In the genomic region with DNA sequence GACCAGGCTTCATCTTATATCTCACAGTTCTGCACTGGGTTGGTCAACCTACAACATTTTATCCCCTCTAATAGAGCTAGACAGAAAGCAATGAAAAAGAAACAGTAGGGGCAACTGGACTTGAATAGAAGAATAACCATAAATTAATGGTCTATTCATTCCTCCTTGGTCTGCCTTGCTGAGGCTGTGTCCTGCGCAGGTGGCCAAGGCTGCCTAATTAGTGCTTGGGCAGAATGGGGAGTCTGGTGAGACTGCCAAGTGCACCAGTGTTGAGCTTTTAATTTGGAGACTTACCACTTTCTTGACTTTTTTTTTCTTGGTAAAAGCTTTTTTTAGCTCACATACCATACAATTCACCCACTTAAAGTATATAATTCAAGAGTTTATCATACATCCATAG, we compare ENCODE assay signal across 24 cellular contexts. TPM values are rescaled to one million over a fixed set of nuclear protein-coding genes. Genes with fewer than 3 reads are reported as not detected.
"Had no signal": no experiment of that assay in that cellular context is flagged by ENCODE, and none has a peak within 500 bp of the region (broad histone marks: within the 10 kb centered on the region; RNA-seq: fewer than 3 reads in every experiment).

No MANE protein-coding gene starts in this region.

- H3K27me3 Mint-ChIP-seq: activated CD4-positive, alpha-beta memory T cell treated with anti-CD3 and anti-CD28 coated beads for 36 hours; activated CD4-positive, alpha-beta T cell treated with anti-CD3 and anti-CD28 coated beads, Interleukin-2, amount 10 ng/mL, durations not matched to agents 7 days and 5 days; activated naive CD4-positive, alpha-beta T cell treated with anti-CD3 and anti-CD28 coated beads, Interleukin-2, amount 10 ng/mL, durations not matched to agents 7 days and 5 days; activated naive CD8-positive, alpha-beta T cell treated with anti-CD3 and anti-CD28 coated beads for 36 hours had no signal

- H3K36me3 Mint-ChIP-seq: activated naive CD8-positive, alpha-beta T cell treated with anti-CD3 and anti-CD28 coated beads for 36 hours had no signal

- DNase-seq: activated CD4-positive, alpha-beta memory T cell treated with anti-CD3 and anti-CD28 coated beads for 36 hours; activated CD4-positive, alpha-beta T cell treated with anti-CD3 and anti-CD28 coated beads, Interleukin-2, amount 10 ng/mL, durations not matched to agents 7 days and 5 days; activated CD4-positive, CD25-positive, alpha-beta regulatory T cell; activated CD8-positive, alpha-beta memory T cell treated with anti-CD3 and anti-CD28 coated beads for 24 hours; activated gamma-delta T cell treated with Interleukin-2 at 50 U/mL for 16 hours; activated naive CD4-positive, alpha-beta T cell treated with anti-CD3 and anti-CD28 coated beads, Interleukin-2, amount 10 ng/mL, durations not matched to agents 7 days and 5 days; activated naive CD8-positive, alpha-beta T cell treated with anti-CD3 and anti-CD28 coated beads for 36 hours; activated T-cell treated with anti-CD3 and anti-CD28 coated beads, Interleukin-2, amount 50 U/mL, for 72 hours; central memory CD4-positive, alpha-beta T cell; Karpas-422; MM.1S; NCI-H1105; NCI-H1436; NCI-H1694 treated with DMSO at 0.1 percent for 48 hours; NCI-H2029 treated with DMSO at 0.1 percent for 48 hours; NCI-H446; NCI-H524; NCI-H748 treated with DMSO at 0.1 percent for 48 hours; OCI-M1; Right ventricle myocardium superior; SJCRH30; SK-N-SH; T-helper 1 cell had no signal

- H3K9me3 Mint-ChIP-seq: activated T-helper 2 cell treated with anti-CD3 and anti-CD28 coated beads, Interferon-gamma antibody, Interleukin-2, Interleukin-4, amounts not matched to agents 10 μg/mL and 5 μg/mL and 100 μg/mL, durations not matched to agents 14 hours and 24 hours and 36 hours had no signal

- H3K27ac Mint-ChIP-seq: activated CD4-positive, alpha-beta memory T cell treated with anti-CD3 and anti-CD28 coated beads for 36 hours; activated CD4-positive, alpha-beta T cell treated with anti-CD3 and anti-CD28 coated beads, Interleukin-2, amount 10 ng/mL, durations not matched to agents 7 days and 5 days; activated naive CD4-positive, alpha-beta T cell treated with anti-CD3 and anti-CD28 coated beads, Interleukin-2, amount 10 ng/mL, durations not matched to agents 7 days and 5 days; activated naive CD8-positive, alpha-beta T cell treated with anti-CD3 and anti-CD28 coated beads for 36 hours; activated T-cell treated with anti-CD3 and anti-CD28 coated beads, Interleukin-2, amount 50 U/mL, for 72 hours; activated T-helper 2 cell treated with anti-CD3 and anti-CD28 coated beads, Interferon-gamma antibody, Interleukin-2, Interleukin-4, amounts not matched to agents 10 μg/mL and 5 μg/mL and 100 μg/mL, durations not matched to agents 14 hours and 24 hours and 36 hours had no signal

- H3K4me3 Mint-ChIP-seq: activated CD4-positive, alpha-beta memory T cell treated with anti-CD3 and anti-CD28 coated beads for 36 hours; activated CD4-positive, alpha-beta T cell treated with anti-CD3 and anti-CD28 coated beads, Interleukin-2, amount 10 ng/mL, durations not matched to agents 7 days and 5 days; activated naive CD4-positive, alpha-beta T cell treated with anti-CD3 and anti-CD28 coated beads, Interleukin-2, amount 10 ng/mL, durations not matched to agents 7 days and 5 days; activated naive CD8-positive, alpha-beta T cell treated with anti-CD3 and anti-CD28 coated beads for 36 hours; activated T-cell treated with anti-CD3 and anti-CD28 coated beads, Interleukin-2, amount 50 U/mL, for 72 hours had no signal

RNA-seq across cellular contexts. Expression of gene SPON1, which starts 35.0 kb away (rescaled TPM):
- polyA plus RNA-seq: SK-N-SH had no signal
